In genomic region chr5:64768358-64769312, GRCh38 we compare ENCODE assay signal across 8 cellular contexts. TPM values are rescaled to one million over a fixed set of nuclear protein-coding genes. Genes with fewer than 3 reads are reported as not detected.
DNase-seq lines count a peak whose midpoint lies in the region; ATAC-seq and TF ChIP-seq lines count a peak whose summit lies in the region.

A gene with protein sequence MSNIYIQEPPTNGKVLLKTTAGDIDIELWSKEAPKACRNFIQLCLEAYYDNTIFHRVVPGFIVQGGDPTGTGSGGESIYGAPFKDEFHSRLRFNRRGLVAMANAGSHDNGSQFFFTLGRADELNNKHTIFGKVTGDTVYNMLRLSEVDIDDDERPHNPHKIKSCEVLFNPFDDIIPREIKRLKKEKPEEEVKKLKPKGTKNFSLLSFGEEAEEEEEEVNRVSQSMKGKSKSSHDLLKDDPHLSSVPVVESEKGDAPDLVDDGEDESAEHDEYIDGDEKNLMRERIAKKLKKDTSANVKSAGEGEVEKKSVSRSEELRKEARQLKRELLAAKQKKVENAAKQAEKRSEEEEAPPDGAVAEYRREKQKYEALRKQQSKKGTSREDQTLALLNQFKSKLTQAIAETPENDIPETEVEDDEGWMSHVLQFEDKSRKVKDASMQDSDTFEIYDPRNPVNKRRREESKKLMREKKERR (plus strand): TSS chr5:64768930. CDS start chr5:64769147, 217 bp downstream.
Gene SREK1IP1, minus strand, starts transcription at chr5:64768691. Its CDS starts 174 bp downstream, at chr5:64768517.

- 0% methylated on average over 6 of the region's 48 CpGs; no CpG with 5 or more reads in 1 of the 2 experiments for WGBS in IMR-90 (ENCODE audit: extremely low coverage in 2 of 2, insufficient read length in 1 of 2), 2 experiments
- WGBS in esophagus, 2 donors: 0% methylated on average over 48 of the region's 48 CpGs

- peaks cover 13% of the 10 kb centered on the region for H3K9me1 ChIP-seq in IMR-90 (ENCODE audit: insufficient read depth, low read length)

- dilution Hi-C loops in IMR-90 (cut with HindIII; ENCODE audit: low sequenced_read_pairs, unreplicated experiment): no loop called here

- peak within 1 kb of the TSS; percentile 93 for H3K23ac ChIP-seq in IMR-90 (ENCODE audit: low read depth, low read length)

- CTCF ChIA-PET in IMR-90 (lab: Yijun Ruan, JAX) (no interaction called here), PC-3 (lab: Charles Lee) (no interaction called here)

- peak within 1 kb of the TSS; percentile 74 to 97 for H4K8ac ChIP-seq in IMR-90 (ENCODE audit: low read depth in 2 of 2, low read length in 2 of 2)

- POLR2A ChIA-PET in IMR-90 (lab: Charles Lee; ENCODE audit: unreplicated experiment) (no interaction called here), PC-3 (lab: Charles Lee; ENCODE audit: unreplicated experiment) (no interaction called here)

- TF ChIP-seq POLR2A in IMR-90 (IDR thresholded peaks at IDR 0.05; ENCODE audit: low read depth, low read length): peak; percentile 89

- H3K9ac ChIP-seq in IMR-90 (ENCODE audit: low read depth, low read length) (peak within 1 kb of the TSS; percentile 95), PC-3 (ENCODE audit: low read length) (peak within 1 kb of the TSS; percentile 97), mucosa of stomach (ENCODE audit: low read length) (peak within 1 kb of the TSS; percentile 89)

- peak within 1 kb of the TSS; percentile 97 for H2BK120ac ChIP-seq in IMR-90 (ENCODE audit: low read depth, low read length)

- H2BK20ac ChIP-seq in IMR-90 (ENCODE audit: low read depth, low read length): peak within 1 kb of the TSS; percentile 95

- peak within 1 kb of the TSS; percentile 99 for H3K56ac ChIP-seq in IMR-90 (ENCODE audit: extremely low read depth, insufficient read depth, low read length)

- no peak within 1 kb of the TSS for H2AK5ac ChIP-seq in IMR-90 (ENCODE audit: low read depth, low read length)

- BruUV-seq in IMR-90 (replicated peaks; lab: Mats Ljungman, UMichigan): no TSS peak
- TSS peak; percentile 58 for BruUV-seq in PC-3 (replicated peaks; lab: Mats Ljungman, UMichigan)

- peak within 1 kb of the TSS; percentile 83 for H3K4ac ChIP-seq in IMR-90 (ENCODE audit: low read depth, low read length)

- H3K79me1 ChIP-seq in IMR-90 (ENCODE audit: low read depth in 1 of 2, low read length in 2 of 2): peaks cover 33 to 55% of the 10 kb centered on the region in 2 experiments

- peak within 1 kb of the TSS; percentile 81 for H4K91ac ChIP-seq in IMR-90 (ENCODE audit: insufficient read depth, low read depth, low read length)

- TF ChIP-seq CTCF in IMR-90 (conservative IDR thresholded peaks at IDR 0.05; ENCODE audit: low read depth, low read length): 0 out of 2 replicates have a peak, but pooled peaks have one; percentile 14
- TF ChIP-seq CTCF in PC-3 (conservative IDR thresholded peaks at IDR 0.05; ENCODE audit: low read depth, low read length): no peak

- H3K27ac ChIP-seq in IMR-90 (ENCODE audit: insufficient read depth, low read length) (peak within 1 kb of the TSS; percentile 93), PC-3 (ENCODE audit: low read length) (peak within 1 kb of the TSS; percentile 79), esophagus (ENCODE audit: low read depth in 2 of 2, low read length in 1 of 2) (peak within 1 kb of the TSS; percentile 89 to 93)

- no peaks in the 10 kb centered on the region for H3K9me2 ChIP-seq in PC-3 (replicated peaks; ENCODE audit: low read length)

- H2BK5ac ChIP-seq in IMR-90 (ENCODE audit: low read depth, low read length, poor library complexity, severe bottlenecking): peak within 1 kb of the TSS; percentile 97

- DNase-seq in DMS153 (lab: John Stamatoyannopoulos, UW) (peak; percentile 46), IMR-90 (peak; percentile 93), PC-3 (peak; percentile 80)
- DNase-seq in activated T-cell treated with anti-CD3 and anti-CD28 coated beads, Interleukin-2, amount 50 U/mL, for 1 hour: peak; percentile 79
- DNase-seq in stimulated activated CD8-positive, alpha-beta memory T cell treated with anti-CD3 and anti-CD28 coated beads, Interleukin-7, amount 100 ng/mL, for 1 hour (ENCODE audit: low read depth in 2 of 2): peak; percentile 40 to 53

- in situ Hi-C loops in IMR-90 (cut with MboI; ENCODE audit: low sequenced_read_pairs): no loop called here

- H4K20me1 ChIP-seq in IMR-90 (ENCODE audit: insufficient read depth, low read length) (no peaks in the 10 kb centered on the region; the same call in 1 of the 2 replicates), PC-3 (ENCODE audit: low read length) (0 out of 2 replicates have a peak, but pooled peaks cover 5% of the 10 kb centered on the region)

- H2AFZ ChIP-seq in IMR-90 (replicated peaks; ENCODE audit: low read length, poor library complexity): peak within 1 kb of the TSS; percentile 97
- peak within 1 kb of the TSS; percentile 97 for H2AFZ ChIP-seq in PC-3 (ENCODE audit: low read length)

- H2AK9ac ChIP-seq in IMR-90 (replicated peaks; ENCODE audit: low read depth, low read length, poor library complexity): peak within 1 kb of the TSS; percentile 76

- H4K5ac ChIP-seq in IMR-90 (ENCODE audit: low read depth, low read length): peak within 1 kb of the TSS; percentile 87

- peaks cover 84% of the 10 kb centered on the region for H3K79me2 ChIP-seq in PC-3 (ENCODE audit: low read length)

- H3K14ac ChIP-seq in IMR-90 (replicated peaks; ENCODE audit: low read depth, low read length): peak within 1 kb of the TSS; percentile 91

- peak within 1 kb of the TSS; percentile 94 for H3K4me2 ChIP-seq in IMR-90 (ENCODE audit: low read depth, low read length)
- H3K4me2 ChIP-seq in PC-3 (ENCODE audit: low read length): peak within 1 kb of the TSS; percentile 94

- no peak for TF ChIP-seq RAD21 in IMR-90 (IDR thresholded peaks at IDR 0.05; ENCODE audit: low read length)

- intact Hi-C loops in IMR-90 (cut with micrococcal nuclease) (loop anchor here (5.0 kb wide), 1 partner anchor 131 kb away; no protein-coding TSS in a partner anchor), PC-3 (cut with micrococcal nuclease) (no loop called here)

- H3K4me3 ChIP-seq in IMR-90 (ENCODE audit: insufficient read depth, low read depth, low read length) (peak within 1 kb of the TSS; percentile 84), PC-3 (ENCODE audit: low read length) (peak within 1 kb of the TSS; percentile 96), esophagus (ENCODE audit: low read depth in 1 of 2, low read length in 2 of 2) (peak within 1 kb of the TSS; percentile 72 to 95), mucosa of stomach (ENCODE audit: low read length) (peak within 1 kb of the TSS; percentile 68)

- H3K4me1 ChIP-seq in IMR-90 (ENCODE audit: control insufficient read depth, insufficient read depth, low read length) (peaks cover 5% of the 10 kb centered on the region), PC-3 (ENCODE audit: insufficient read depth, low read length) (peaks cover 45% of the 10 kb centered on the region), esophagus (ENCODE audit: control insufficient read depth in 2 of 2, insufficient read depth in 2 of 2, low read length in 1 of 2) (peaks cover 0 to 4% of the 10 kb centered on the region in 2 donors), mucosa of stomach (ENCODE audit: control insufficient read depth, insufficient read depth, low read length) (peaks cover 31% of the 10 kb centered on the region)

- H3K18ac ChIP-seq in IMR-90 (ENCODE audit: low read depth, low read length): peak within 1 kb of the TSS; percentile 86

- H3K36me3 ChIP-seq in IMR-90 (ENCODE audit: control insufficient read depth, insufficient read depth, low read length) (peaks cover 3% of the 10 kb centered on the region), PC-3 (ENCODE audit: low read depth, low read length) (0 out of 2 replicates have a peak, but pooled peaks cover 3% of the 10 kb centered on the region), esophagus (ENCODE audit: control insufficient read depth in 2 of 2, insufficient read depth in 2 of 2, low read length in 1 of 2) (no peaks in the 10 kb centered on the region), mucosa of stomach (ENCODE audit: control insufficient read depth, insufficient read depth, low read length) (no peaks in the 10 kb centered on the region)

- no peak within 1 kb of the TSS for H2BK15ac ChIP-seq in IMR-90 (ENCODE audit: low read depth, low read length)

- H3K9me3 ChIP-seq in IMR-90 (ENCODE audit: control insufficient read depth, insufficient read depth, low read length): no peaks in the 10 kb centered on the region
- H3K9me3 ChIP-seq in PC-3 (ENCODE audit: low read length): no peaks in the 10 kb centered on the region
- H3K9me3 ChIP-seq in esophagus (ENCODE audit: control insufficient read depth in 2 of 2, insufficient read depth in 1 of 2, low read depth in 1 of 2, low read length in 1 of 2): no peaks in the 10 kb centered on the region
- no peaks in the 10 kb centered on the region for H3K9me3 ChIP-seq in mucosa of stomach (ENCODE audit: control insufficient read depth, low read length)

- H3K27me3 ChIP-seq in IMR-90 (ENCODE audit: control insufficient read depth, insufficient read depth, low read length) (no peaks in the 10 kb centered on the region), PC-3 (ENCODE audit: low read length) (no peaks in the 10 kb centered on the region), esophagus (ENCODE audit: control insufficient read depth in 1 of 2, insufficient read depth in 2 of 2, low read length in 2 of 2) (no peaks in the 10 kb centered on the region), mucosa of stomach (ENCODE audit: control insufficient read depth, insufficient read depth, low read length) (no peaks in the 10 kb centered on the region)

- ATAC-seq in GM21528 (IDR thresholded peaks at IDR 0.05; ENCODE audit: low FRiP score, unreplicated experiment) (peak; percentile 99), IMR-90 (ENCODE audit: low read depth) (peak; percentile 98), PC-3 (peak; percentile 81)

- H3F3A ChIP-seq in PC-3 (ENCODE audit: low read length, unreplicated experiment): peaks cover 3% of the 10 kb centered on the region

RNA-seq across cellular contexts. Expression of the first gene that starts in this region (rescaled TPM):
- 13.3 and 34.4 TPM in 2 replicates for total RNA-seq in IMR-90 (2012; rRNA removed)
- polyA plus RNA-seq in IMR-90 (2012; rRNA removed): 15.3 and 17.1 TPM in 2 replicates
- 1.3 and 1.6 TPM in 2 replicates for polyA plus RNA-seq in IMR-90 (2012; cell fraction: cytosol; rRNA removed)
- 0.41 and 3.6 TPM in 2 replicates for polyA plus RNA-seq in IMR-90 (2012; cell fraction: nucleus; rRNA removed; ENCODE audit: low replicate concordance)
- 12.6 and 14.7 TPM in 2 replicates for total RNA-seq in PC-3 (2014; rRNA removed)
- 10 to 100 TPM; 11.9 to 12.6 TPM for polyA plus RNA-seq in esophagus

RNA-seq across cellular contexts. Expression of gene SREK1IP1, which starts in this region (rescaled TPM):
- total RNA-seq in IMR-90 (2012; rRNA removed) (6.5 and 8.3 TPM in 2 replicates), PC-3 (2014; rRNA removed) (3.0 and 6.4 TPM in 2 replicates)
- polyA plus RNA-seq in IMR-90 (2012; rRNA removed) (3.3 TPM in 2 replicates), esophagus (10 to 100 TPM; 17.8 to 31.0 TPM)
- 1.1 TPM in 2 replicates for polyA plus RNA-seq in IMR-90 (2012; cell fraction: cytosol; rRNA removed)
- 0.74 and 1.4 TPM in 2 replicates for polyA plus RNA-seq in IMR-90 (2012; cell fraction: nucleus; rRNA removed; ENCODE audit: low replicate concordance)

Comparison
In these comparisons a context has a peak if more than half of its experiments do, and no peak if none do; other contexts are left out.
1. Peak in every context shown above with its lines: DNase-seq, ATAC-seq, H3K4me3 ChIP-seq and H3K27ac ChIP-seq.